Comparison of ENCODE assay signal across 1 cellular context in the genomic region with DNA sequence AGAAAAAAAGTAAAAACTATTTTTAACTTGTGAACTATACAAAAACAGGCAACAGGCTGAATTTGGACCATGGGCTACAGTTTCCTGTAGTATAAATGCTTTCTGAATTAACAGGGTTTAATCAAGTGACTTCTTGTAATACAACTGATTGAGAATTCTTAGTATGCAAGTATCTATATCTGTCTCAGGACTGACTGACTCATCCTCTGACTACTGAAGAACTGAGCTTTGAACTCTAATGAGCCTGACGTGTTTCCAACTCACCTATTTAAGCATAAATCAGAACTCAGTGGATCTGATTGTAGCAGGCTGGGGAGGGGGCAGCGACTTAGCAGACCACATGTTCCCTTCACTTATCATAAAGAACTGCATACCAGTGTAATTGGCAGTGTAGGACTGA.
A peak's percentile ranks its signal among the peaks of the same experiment; 100 is the strongest.
TF ChIP-seq lines count a peak whose summit lies in the region.

No MANE protein-coding gene starts in this region.

TF ChIP-seq in HCT116, 20 proteins besides CTCF, POLR2A, EP300 and RAD21:
- TF ChIP-seq, protein P1, sequence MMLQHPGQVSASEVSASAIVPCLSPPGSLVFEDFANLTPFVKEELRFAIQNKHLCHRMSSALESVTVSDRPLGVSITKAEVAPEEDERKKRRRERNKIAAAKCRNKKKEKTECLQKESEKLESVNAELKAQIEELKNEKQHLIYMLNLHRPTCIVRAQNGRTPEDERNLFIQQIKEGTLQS (IDR thresholded peaks at IDR 0.05), result no peak
- peak; percentile 34; the same call in 1 of the 2 replicates for TF ChIP-seq SP1 (IDR thresholded peaks at IDR 0.05; ENCODE audit: low read depth)
- peak; percentile 69 for TF ChIP-seq FOSL1 (IDR thresholded peaks at IDR 0.05; ENCODE audit: low read depth)
- TF ChIP-seq JUND (IDR thresholded peaks at IDR 0.05), result peak; percentile 61
